Comparison of ENCODE assay signal across 15 cellular contexts in genomic region chr10:123998197-123999141, GRCh38.
A peak's percentile ranks its signal among the peaks of the same experiment; 100 is the strongest.
DNase-seq lines count a peak whose midpoint lies in the region; ATAC-seq and TF ChIP-seq lines count a peak whose summit lies in the region.
"Had no signal": no experiment of that assay in that cellular context is flagged by ENCODE, and none has a peak within 500 bp of the region (broad histone marks: within the 10 kb centered on the region; RNA-seq: fewer than 3 reads in every experiment).

No MANE protein-coding gene starts in this region.

- H3K9me3 ChIP-seq in right atrium auricular region (no peaks in the 10 kb centered on the region), heart right ventricle (no peaks in the 10 kb centered on the region)
- H3K9me3 ChIP-seq: body of pancreas had no signal

- 93 to 94% methylated on average over 11 of the region's 11 CpGs for WGBS in heart right ventricle, 2 donors

- intact Hi-C loops in heart right ventricle (cut with DNase I) = loop anchor here in 7 of 10 donors (5.0 to 10.0 kb wide), 3 partner anchors 94 to 266 kb away; partner anchors contain the start of gene CHST15 (in 1 of the 7)

- H3K4me1 ChIP-seq in right atrium auricular region (peaks cover 0 to 31% of the 10 kb centered on the region in 2 donors), heart right ventricle (peaks cover 0 to 63% (median 17%) of the 10 kb centered on the region in 9 donors)

- DNase-seq in right atrium auricular region (ENCODE audit: low spot score) (peak; percentile 55), heart right ventricle (no peak), coronary artery (ENCODE audit: low spot score) (peak; percentile 69), mesenteric fat pad (ENCODE audit: low spot score) (peak; percentile 67), MV-4-11 (lab: John Stamatoyannopoulos, UW) (no peak), GM19238 (ENCODE audit: insufficient read length, low spot score) (no peak), HT-29 (ENCODE audit: low spot score) (no peak)
- DNase-seq: activated CD4-positive, CD25-positive, alpha-beta regulatory T cell; activated naive CD4-positive, alpha-beta T cell treated with anti-CD3 and anti-CD28 coated beads, Interleukin-2, amount 50 U/mL, for 16 hours; GDM1; left ventricle myocardium superior; NCI-H1436; stimulated activated CD4-positive, alpha-beta T cell treated with anti-CD3 and anti-CD28 coated beads, Interleukin-2, amount 100 ng/mL, for 48 hours had no signal

- H3K36me3 ChIP-seq in right atrium auricular region = no peaks in the 10 kb centered on the region
- no peaks in the 10 kb centered on the region for H3K36me3 ChIP-seq in heart right ventricle

- peaks cover 0 to 10% of the 10 kb centered on the region in 2 donors for H3K27me3 ChIP-seq in right atrium auricular region
- peaks cover 0 to 24% (median 20%) of the 10 kb centered on the region in 7 donors for H3K27me3 ChIP-seq in heart right ventricle

- H3K27ac ChIP-seq in right atrium auricular region (no peak overlapping the region), heart right ventricle (peak overlapping the region in 2 of 10 donors; percentile 9 to 84), coronary artery (peak overlapping the region in 1 of 2 donors; percentile 58)

- no peak for TF ChIP-seq CTCF in right atrium auricular region (IDR thresholded peaks at IDR 0.05)
- no peak for TF ChIP-seq CTCF in heart right ventricle (IDR thresholded peaks at IDR 0.05)
- TF ChIP-seq CTCF in coronary artery (IDR thresholded peaks at IDR 0.05) = no peak

- H3K4me3 ChIP-seq in right atrium auricular region (no peak overlapping the region), heart right ventricle (no peak overlapping the region), coronary artery (no peak overlapping the region)
- H3K4me3 ChIP-seq: body of pancreas had no signal

- ATAC-seq in heart right ventricle (no peak), GM19397 (IDR thresholded peaks at IDR 0.05; ENCODE audit: unreplicated experiment) (no peak)
- ATAC-seq: body of pancreas had no signal

Comparison
In these comparisons a context has a peak if more than half of its experiments do, and no peak if none do; other contexts are left out.
1. DNase-seq: peak in right atrium auricular region (single experiment), coronary artery (single experiment) and mesenteric fat pad (single experiment); none in heart right ventricle (0 of 2), MV-4-11 (single experiment), GM19238 (single experiment) and HT-29 (single experiment).